8 cellular contexts compared by ENCODE assay signal in the genomic region with DNA sequence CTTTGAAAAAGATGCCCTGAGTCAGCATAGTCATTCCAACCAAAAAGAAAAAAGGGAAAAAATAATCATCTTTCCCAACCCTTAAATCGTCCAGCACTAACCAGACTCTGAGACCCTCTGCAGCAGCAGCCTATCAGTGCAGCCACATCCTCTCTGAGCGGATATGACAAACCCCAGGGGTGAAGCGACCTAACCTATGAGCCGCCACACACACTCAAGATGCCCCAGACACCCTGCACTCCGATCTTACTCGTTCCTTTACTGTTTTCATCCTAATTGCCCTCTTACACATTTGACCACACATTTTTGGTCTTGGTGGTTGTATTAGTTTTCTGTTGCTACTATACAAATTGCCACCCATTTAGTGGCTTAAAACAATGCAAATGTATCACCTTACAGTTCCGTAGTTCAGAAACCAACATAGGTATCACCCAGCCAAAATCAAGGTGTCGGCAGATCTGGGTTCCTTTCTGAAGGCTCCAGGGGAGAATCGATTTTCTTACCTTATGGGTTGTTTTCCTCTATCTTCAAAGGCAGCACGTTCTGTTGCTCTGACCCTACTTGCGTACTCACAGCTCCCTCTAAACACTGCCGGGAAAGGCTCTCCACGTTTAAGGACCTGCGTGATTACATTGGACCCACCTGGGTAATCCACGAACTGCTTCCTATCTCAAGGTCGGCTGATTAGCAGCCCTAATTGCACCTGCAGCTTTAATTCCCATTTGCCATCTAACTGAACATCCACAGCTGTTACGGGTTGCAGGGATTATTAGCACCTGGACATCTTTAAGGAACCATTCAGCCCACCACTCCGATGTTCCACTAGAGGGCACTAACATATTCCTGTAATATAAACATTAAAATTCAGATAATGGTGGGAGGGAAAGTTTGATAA. TPM values are rescaled to one million over a fixed set of nuclear protein-coding genes. Genes with fewer than 3 reads are reported as not detected.
DNase-seq lines count a peak whose midpoint lies in the region; ATAC-seq and TF ChIP-seq lines count a peak whose summit lies in the region.

No MANE protein-coding gene starts in this region.

- H3K27me3 ChIP-seq in CD4-positive, alpha-beta memory T cell (ENCODE audit: insufficient read depth, low read length), result no peaks in the 10 kb centered on the region
- peaks cover 5% of the 10 kb centered on the region for H3K27me3 ChIP-seq in osteoblast (ENCODE audit: insufficient read depth, low read length)
- peaks cover 0 to 6% (median 0%) of the 10 kb centered on the region in 3 donors for H3K27me3 ChIP-seq in sigmoid colon
- H3K27me3 ChIP-seq in ovary, result no peaks in the 10 kb centered on the region

- POLR2A ChIA-PET in CD4-positive, alpha-beta memory T cell (lab: Charles Lee; ENCODE audit: partially characterized antibody), result interaction anchor here (1.9 to 8.1 kb wide), 7 partner anchors 11 to 97 kb away, joined by 4 to 117 read pairs (median 37); no protein-coding TSS in a partner anchor
- POLR2A ChIA-PET in RWPE1 (lab: Yijun Ruan, JAX; ENCODE audit: low non-redundant PET), result no interaction called here

- no peak overlapping the region for H2AFZ ChIP-seq in osteoblast (ENCODE audit: low read length)

- no peaks in the 10 kb centered on the region for H3K27me3 Mint-ChIP-seq in CD4-positive, alpha-beta memory T cell

- peak overlapping the region; percentile 87 to 94 (median 89) for H3K4me3 Mint-ChIP-seq in CD4-positive, alpha-beta memory T cell

- CTCF ChIA-PET in CD4-positive, alpha-beta memory T cell (lab: Charles Lee; ENCODE audit: partially characterized antibody), result interaction anchor here (1.0 to 7.1 kb wide), 10 partner anchors 10 to 104 kb away, joined by 3 to 83 read pairs (median 6); no protein-coding TSS in a partner anchor
- CTCF ChIA-PET in RWPE1 (lab: Yijun Ruan, JAX), result interaction anchor here (0.6 kb wide), 1 partner anchor 429 kb away, joined by 3 read pairs; no protein-coding TSS in a partner anchor

- 46 to 49% methylated on average over 18 of the region's 18 CpGs for WGBS in sigmoid colon, 2 donors
- 50 to 57% (median 54%) methylated on average over 18 of the region's 18 CpGs for whole genome bisulfite sequencing in ovary, 3 donors

- intact Hi-C loops in CD4-positive, alpha-beta memory T cell (cut with micrococcal nuclease), result loop anchor here (1.0 to 10.0 kb wide), 4 partner anchors 45 to 99 kb away; no protein-coding TSS in a partner anchor
- intact Hi-C loops in sigmoid colon (cut with DNase I) (no loop called here), ovary (cut with DNase I) (no loop called here)

- no peaks in the 10 kb centered on the region for H3K9me3 ChIP-seq in CD4-positive, alpha-beta memory T cell (ENCODE audit: control insufficient read depth in 1 of 2, low read length in 2 of 2)
- H3K9me3 ChIP-seq in osteoblast (ENCODE audit: low read depth, low read length), result no peaks in the 10 kb centered on the region
- H3K9me3 ChIP-seq in sigmoid colon, result no peaks in the 10 kb centered on the region
- no peaks in the 10 kb centered on the region for H3K9me3 ChIP-seq in ovary

- H3K36me3 ChIP-seq in CD4-positive, alpha-beta memory T cell (ENCODE audit: insufficient read depth, low read length), result no peaks in the 10 kb centered on the region
- no peaks in the 10 kb centered on the region for H3K36me3 ChIP-seq in osteoblast (ENCODE audit: insufficient read depth, low read length)
- H3K36me3 ChIP-seq in sigmoid colon, result no peaks in the 10 kb centered on the region
- H3K36me3 ChIP-seq in ovary, result no peaks in the 10 kb centered on the region

- no peaks in the 10 kb centered on the region for H3K36me3 Mint-ChIP-seq in CD4-positive, alpha-beta memory T cell

- TF ChIP-seq CTCF in RWPE1 (conservative IDR thresholded peaks at IDR 0.05; ENCODE audit: low read depth) (peak; percentile 63), coronary artery (IDR thresholded peaks at IDR 0.05) (peak; percentile 38), osteoblast (IDR thresholded peaks at IDR 0.05; ENCODE audit: extremely low read depth, low read depth, low read length) (peak; percentile 78), sigmoid colon (IDR thresholded peaks at IDR 0.05) (no peak), ovary (IDR thresholded peaks at IDR 0.05) (peak in 1 of 3 donors; percentile 41)

- DNase-seq in CD4-positive, alpha-beta memory T cell, result peak in 3 of 5 donors; percentile 19 to 45 (median 26)
- peak; percentile 8 for DNase-seq in RWPE1 (ENCODE audit: low spot score)
- DNase-seq in coronary artery (ENCODE audit: low spot score), result no peak
- DNase-seq in osteoblast (ENCODE audit: insufficient read length, low spot score, missing footprints), result no peak
- DNase-seq in sigmoid colon, result no peak
- no peak for DNase-seq in ovary

- no peak overlapping the region for H3K4me2 ChIP-seq in osteoblast (ENCODE audit: insufficient read depth, low read length)

- TF ChIP-seq EP300 in sigmoid colon (IDR thresholded peaks at IDR 0.05) (no peak), ovary (IDR thresholded peaks at IDR 0.05) (no peak)

- H3K27ac Mint-ChIP-seq in CD4-positive, alpha-beta memory T cell, result peak overlapping the region; percentile 85 to 95 (median 93)

- TF ChIP-seq POLR2A in sigmoid colon (IDR thresholded peaks at IDR 0.05) (no peak), ovary (IDR thresholded peaks at IDR 0.05) (no peak)

- ATAC-seq in GM19395 (IDR thresholded peaks at IDR 0.05; ENCODE audit: unreplicated experiment), result peak; percentile 56
- no peak for ATAC-seq in HG03469 (IDR thresholded peaks at IDR 0.05; ENCODE audit: unreplicated experiment)

- H3K79me2 ChIP-seq in osteoblast (ENCODE audit: insufficient read depth, low read length), result no peaks in the 10 kb centered on the region

- H3K27ac ChIP-seq in CD4-positive, alpha-beta memory T cell (ENCODE audit: low read depth, low read length), result peak overlapping the region; percentile 35
- no peak overlapping the region for H3K27ac ChIP-seq in RWPE1
- no peak overlapping the region for H3K27ac ChIP-seq in coronary artery
- H3K27ac ChIP-seq in osteoblast (ENCODE audit: low read depth, low read length), result no peak overlapping the region
- H3K27ac ChIP-seq in sigmoid colon, result no peak overlapping the region
- no peak overlapping the region for H3K27ac ChIP-seq in ovary

- no peaks in the 10 kb centered on the region for H4K20me1 ChIP-seq in osteoblast (ENCODE audit: insufficient read depth, low read length)

- peaks cover 32 to 80% (median 62%) of the 10 kb centered on the region in 4 donors for H3K4me1 Mint-ChIP-seq in CD4-positive, alpha-beta memory T cell

- no peaks in the 10 kb centered on the region for H3K9me3 Mint-ChIP-seq in CD4-positive, alpha-beta memory T cell

- peak overlapping the region in 1 of 2 donors; percentile 53 for H3K4me3 ChIP-seq in CD4-positive, alpha-beta memory T cell (ENCODE audit: low read length in 2 of 2)
- H3K4me3 ChIP-seq in coronary artery (no peak overlapping the region), osteoblast (ENCODE audit: insufficient read depth, low read length) (no peak overlapping the region), sigmoid colon (no peak overlapping the region), ovary (no peak overlapping the region)

- H3K4me1 ChIP-seq in CD4-positive, alpha-beta memory T cell (ENCODE audit: insufficient read depth, low read length), result peaks cover 78% of the 10 kb centered on the region
- H3K4me1 ChIP-seq in osteoblast (ENCODE audit: insufficient read depth, low read length) (no peaks in the 10 kb centered on the region), sigmoid colon (no peaks in the 10 kb centered on the region), ovary (ENCODE audit: insufficient read depth) (no peaks in the 10 kb centered on the region)

RNA-seq across cellular contexts. Expression of gene PRSS1, which starts 37.3 kb away (rescaled TPM):
- under 1 TPM in 1 of 2 experiments, not detected in 1; 0.44 TPM for total RNA-seq in CD4-positive, alpha-beta memory T cell
- polyA plus RNA-seq in CD4-positive, alpha-beta memory T cell, result not detected
- total RNA-seq in osteoblast (not detected in 2 replicates), sigmoid colon (not detected), ovary (10 to 100 TPM in 2 of 7 donors, 1 to 10 TPM in 1, under 1 TPM in 1, not detected in 3; 0.82 to 35.0 (median 18.6) TPM)
- polyA plus RNA-seq in sigmoid colon (10 to 100 TPM in 1 of 3 donors, 1 to 10 TPM in 1, under 1 TPM in 1; 0.67 to 25.8 (median 1.8) TPM), ovary (under 1 TPM in 1 of 2 donors, not detected in 1; 0.15 TPM)

RNA-seq across cellular contexts. Expression of gene PRSS2, which starts 58.8 kb away (rescaled TPM):
- not detected for total RNA-seq in CD4-positive, alpha-beta memory T cell
- not detected for polyA plus RNA-seq in CD4-positive, alpha-beta memory T cell
- total RNA-seq in osteoblast, result not detected in 2 replicates
- not detected for total RNA-seq in sigmoid colon
- polyA plus RNA-seq in sigmoid colon, result 10 to 100 TPM in 1 of 3 donors, 1 to 10 TPM in 2; 1.4 to 30.0 (median 3.0) TPM
- 10 to 100 TPM in 2 of 7 donors, 1 to 10 TPM in 3, not detected in 2; 1.4 to 90.0 (median 5.3) TPM for total RNA-seq in ovary
- polyA plus RNA-seq in ovary, result 1 to 10 TPM in 1 of 2 donors, not detected in 1; 1.5 TPM

Comparison
In these comparisons a context has a peak if more than half of its experiments do, and no peak if none do; other contexts are left out.
1. DNase-seq: peak in CD4-positive, alpha-beta memory T cell (3 of 5) and RWPE1 (single experiment); none in coronary artery (single experiment), osteoblast (single experiment), sigmoid colon (single experiment) and ovary (0 of 5).
2. CTCF ChIP-seq: peak in RWPE1 (single experiment), coronary artery (single experiment) and osteoblast (single experiment); none in sigmoid colon (0 of 4).